In the genomic region with DNA sequence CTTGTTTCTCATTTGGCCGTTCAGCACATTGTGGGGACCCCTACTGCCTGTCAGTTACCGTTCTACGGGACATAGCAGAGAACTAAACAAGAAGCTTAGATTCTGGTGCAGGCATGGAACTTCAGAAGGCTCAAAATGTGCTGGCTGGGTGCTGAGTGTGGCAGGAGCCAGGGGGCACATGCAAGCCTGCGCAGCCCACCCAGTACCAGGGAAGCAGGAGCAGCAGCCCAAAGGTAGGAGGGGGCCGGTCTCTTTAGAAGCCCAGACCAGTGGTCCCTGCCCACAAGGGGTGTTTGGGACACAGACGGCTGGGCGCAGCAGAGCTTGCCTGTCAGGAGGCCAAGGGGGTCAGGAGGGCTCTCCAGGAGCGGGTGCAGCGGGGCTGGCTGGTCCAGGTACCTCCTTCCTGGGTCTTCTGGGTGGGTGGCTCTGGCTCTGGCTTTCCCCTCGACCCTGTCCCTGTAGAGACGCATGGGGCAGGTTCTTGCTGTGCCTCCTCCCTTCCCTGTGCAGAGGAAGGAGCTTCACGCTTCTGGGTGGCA, we compare ENCODE assay signal across 1 cellular context.
TF ChIP-seq lines count a peak whose summit lies in the region.

No MANE protein-coding gene starts in this region.

TF ChIP-seq in GM12878, 131 proteins besides CTCF, POLR2A, EP300 and RAD21:
- no peak for TF ChIP-seq TAF1 (IDR thresholded peaks at IDR 0.05; ENCODE audit: borderline replicate concordance, low read depth, low read length)
- no peak for TF ChIP-seq TARDBP (IDR thresholded peaks at IDR 0.05; ENCODE audit: borderline replicate concordance)
- TF ChIP-seq HDAC2 (IDR thresholded peaks at IDR 0.05), result no peak
- no peak for TF ChIP-seq RCOR1 (conservative IDR thresholded peaks at IDR 0.05; ENCODE audit: low read depth, low read length)
- no peak for TF ChIP-seq NRF1 (conservative IDR thresholded peaks at IDR 0.05; ENCODE audit: low read depth, low read length)
- TF ChIP-seq JUNB (IDR thresholded peaks at IDR 0.05), result no peak
- TF ChIP-seq, protein P1, sequence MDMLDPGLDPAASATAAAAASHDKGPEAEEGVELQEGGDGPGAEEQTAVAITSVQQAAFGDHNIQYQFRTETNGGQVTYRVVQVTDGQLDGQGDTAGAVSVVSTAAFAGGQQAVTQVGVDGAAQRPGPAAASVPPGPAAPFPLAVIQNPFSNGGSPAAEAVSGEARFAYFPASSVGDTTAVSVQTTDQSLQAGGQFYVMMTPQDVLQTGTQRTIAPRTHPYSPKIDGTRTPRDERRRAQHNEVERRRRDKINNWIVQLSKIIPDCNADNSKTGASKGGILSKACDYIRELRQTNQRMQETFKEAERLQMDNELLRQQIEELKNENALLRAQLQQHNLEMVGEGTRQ (IDR thresholded peaks at IDR 0.05; ENCODE audit: borderline replicate concordance, low read depth, low read length), result no peak
- TF ChIP-seq BACH1 (IDR thresholded peaks at IDR 0.05; ENCODE audit: borderline replicate concordance), result no peak
- TF ChIP-seq MTA3 (IDR thresholded peaks at IDR 0.05; ENCODE audit: borderline replicate concordance, low read length), result no peak
- TF ChIP-seq, protein P2, sequence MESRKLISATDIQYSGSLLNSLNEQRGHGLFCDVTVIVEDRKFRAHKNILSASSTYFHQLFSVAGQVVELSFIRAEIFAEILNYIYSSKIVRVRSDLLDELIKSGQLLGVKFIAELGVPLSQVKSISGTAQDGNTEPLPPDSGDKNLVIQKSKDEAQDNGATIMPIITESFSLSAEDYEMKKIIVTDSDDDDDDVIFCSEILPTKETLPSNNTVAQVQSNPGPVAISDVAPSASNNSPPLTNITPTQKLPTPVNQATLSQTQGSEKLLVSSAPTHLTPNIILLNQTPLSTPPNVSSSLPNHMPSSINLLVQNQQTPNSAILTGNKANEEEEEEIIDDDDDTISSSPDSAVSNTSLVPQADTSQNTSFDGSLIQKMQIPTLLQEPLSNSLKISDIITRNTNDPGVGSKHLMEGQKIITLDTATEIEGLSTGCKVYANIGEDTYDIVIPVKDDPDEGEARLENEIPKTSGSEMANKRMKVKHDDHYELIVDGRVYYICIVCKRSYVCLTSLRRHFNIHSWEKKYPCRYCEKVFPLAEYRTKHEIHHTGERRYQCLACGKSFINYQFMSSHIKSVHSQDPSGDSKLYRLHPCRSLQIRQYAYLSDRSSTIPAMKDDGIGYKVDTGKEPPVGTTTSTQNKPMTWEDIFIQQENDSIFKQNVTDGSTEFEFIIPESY (IDR thresholded peaks at IDR 0.05), result no peak
- no peak for TF ChIP-seq DPF2 (IDR thresholded peaks at IDR 0.05)
- TF ChIP-seq WRNIP1 (IDR thresholded peaks at IDR 0.05; ENCODE audit: borderline replicate concordance, low read depth, low read length), result no peak
- no peak for TF ChIP-seq SMAD1 (IDR thresholded peaks at IDR 0.05; ENCODE audit: low read depth, partially characterized antibody)
- TF ChIP-seq MEF2A (IDR thresholded peaks at IDR 0.05; ENCODE audit: insufficient read depth, low read depth, low read length), result no peak
- TF ChIP-seq, protein P3, sequence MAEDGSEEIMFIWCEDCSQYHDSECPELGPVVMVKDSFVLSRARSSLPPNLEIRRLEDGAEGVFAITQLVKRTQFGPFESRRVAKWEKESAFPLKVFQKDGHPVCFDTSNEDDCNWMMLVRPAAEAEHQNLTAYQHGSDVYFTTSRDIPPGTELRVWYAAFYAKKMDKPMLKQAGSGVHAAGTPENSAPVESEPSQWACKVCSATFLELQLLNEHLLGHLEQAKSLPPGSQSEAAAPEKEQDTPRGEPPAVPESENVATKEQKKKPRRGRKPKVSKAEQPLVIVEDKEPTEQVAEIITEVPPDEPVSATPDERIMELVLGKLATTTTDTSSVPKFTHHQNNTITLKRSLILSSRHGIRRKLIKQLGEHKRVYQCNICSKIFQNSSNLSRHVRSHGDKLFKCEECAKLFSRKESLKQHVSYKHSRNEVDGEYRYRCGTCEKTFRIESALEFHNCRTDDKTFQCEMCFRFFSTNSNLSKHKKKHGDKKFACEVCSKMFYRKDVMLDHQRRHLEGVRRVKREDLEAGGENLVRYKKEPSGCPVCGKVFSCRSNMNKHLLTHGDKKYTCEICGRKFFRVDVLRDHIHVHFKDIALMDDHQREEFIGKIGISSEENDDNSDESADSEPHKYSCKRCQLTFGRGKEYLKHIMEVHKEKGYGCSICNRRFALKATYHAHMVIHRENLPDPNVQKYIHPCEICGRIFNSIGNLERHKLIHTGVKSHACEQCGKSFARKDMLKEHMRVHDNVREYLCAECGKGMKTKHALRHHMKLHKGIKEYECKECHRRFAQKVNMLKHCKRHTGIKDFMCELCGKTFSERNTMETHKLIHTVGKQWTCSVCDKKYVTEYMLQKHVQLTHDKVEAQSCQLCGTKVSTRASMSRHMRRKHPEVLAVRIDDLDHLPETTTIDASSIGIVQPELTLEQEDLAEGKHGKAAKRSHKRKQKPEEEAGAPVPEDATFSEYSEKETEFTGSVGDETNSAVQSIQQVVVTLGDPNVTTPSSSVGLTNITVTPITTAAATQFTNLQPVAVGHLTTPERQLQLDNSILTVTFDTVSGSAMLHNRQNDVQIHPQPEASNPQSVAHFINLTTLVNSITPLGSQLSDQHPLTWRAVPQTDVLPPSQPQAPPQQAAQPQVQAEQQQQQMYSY (CRISPR knock-in tag; IDR thresholded peaks at IDR 0.05), result no peak
- TF ChIP-seq EZH2 (IDR thresholded peaks at IDR 0.05; ENCODE audit: borderline replicate concordance, control insufficient read depth, low read depth, low read length), result no peak
- TF ChIP-seq RB1 (IDR thresholded peaks at IDR 0.05; ENCODE audit: borderline replicate concordance), result no peak
